ENCODE assay signal across 9 cellular contexts in the genomic region with DNA sequence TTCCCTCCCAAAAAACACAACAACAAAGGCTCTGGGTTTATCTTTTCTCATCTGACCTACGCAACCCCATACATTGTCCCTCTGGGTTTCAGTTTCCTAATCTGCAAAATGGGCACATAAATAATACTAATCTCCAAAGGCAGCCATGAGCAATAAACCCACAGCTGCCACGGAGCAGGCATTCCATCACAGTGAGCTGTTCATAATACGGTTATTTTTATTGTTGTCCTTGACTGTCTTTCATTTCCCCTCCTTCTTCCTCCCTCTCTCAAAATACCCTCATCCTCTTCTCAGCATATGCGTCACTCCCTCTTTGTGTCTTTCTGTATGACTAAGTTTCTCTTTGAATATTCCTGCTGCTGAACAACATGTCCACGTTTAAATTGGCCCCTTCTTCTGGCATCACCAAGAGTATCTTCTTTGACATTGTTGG.
DNase-seq lines count a peak whose midpoint lies in the region; ATAC-seq and TF ChIP-seq lines count a peak whose summit lies in the region.
"Had no signal": no experiment of that assay in that cellular context is flagged by ENCODE, and none has a peak within 500 bp of the region (broad histone marks: within the 10 kb centered on the region; RNA-seq: fewer than 3 reads in every experiment).

No MANE protein-coding gene starts in this region.

- ATAC-seq in GM21360 (IDR thresholded peaks at IDR 0.05; ENCODE audit: unreplicated experiment) = peak; percentile 80
- peak; percentile 61 for ATAC-seq in HG03520 (IDR thresholded peaks at IDR 0.05; ENCODE audit: unreplicated experiment)
- no peak for ATAC-seq in GM19023 (IDR thresholded peaks at IDR 0.05; ENCODE audit: unreplicated experiment)

- H3K4me3 ChIP-seq in GM12864 (ENCODE audit: low read depth, low read length) (no peak overlapping the region; the same call in 1 of the 2 replicates), cardiac fibroblast (replicated peaks in 1 of 2; ENCODE audit: low read depth in 2 of 2, low read length in 2 of 2) (no peak overlapping the region)

- DNase-seq in GM12864 (ENCODE audit: low read depth) (peak; percentile 78), cardiac fibroblast (ENCODE audit: low read depth in 2 of 2) (peak; percentile 6 to 90), NCI-H748 treated with DMSO at 0.1 percent for 48 hours (lab: John Stamatoyannopoulos, UW) (no peak), SW480 (ENCODE audit: low spot score) (no peak), UCSD-AML1 (lab: John Stamatoyannopoulos, UW; ENCODE audit: unreplicated experiment) (no peak)
- DNase-seq: Kasumi-1 had no signal

- TF ChIP-seq CTCF in GM12864 (IDR thresholded peaks at IDR 0.05; ENCODE audit: low read depth, low read length, missing control alignments) (no peak), cardiac fibroblast (IDR thresholded peaks at IDR 0.05; ENCODE audit: low read depth, low read length) (no peak)

Comparison
In these comparisons a context has a peak if more than half of its experiments do, and no peak if none do; other contexts are left out.
1. DNase-seq: peak in GM12864 (single experiment) and cardiac fibroblast (2 of 2); none in NCI-H748 treated with DMSO at 0.1 percent for 48 hours (single experiment), SW480 (single experiment) and UCSD-AML1 (single experiment).